In genomic region chr6:78935561-78935960, GRCh38 we compare ENCODE assay signal across 29 cellular contexts.
"Had no signal": no experiment of that assay in that cellular context is flagged by ENCODE, and none has a peak within 500 bp of the region (broad histone marks: within the 10 kb centered on the region; RNA-seq: fewer than 3 reads in every experiment).

No MANE protein-coding gene starts in this region.

- H3K36me3 ChIP-seq: prostate gland, uterus had no signal

- ATAC-seq: naive thymus-derived CD8-positive, alpha-beta T cell; natural killer cell treated with Interleukin-12 subunit alpha and Interleukin-12 subunit beta and Interleukin-15 and Interleukin-18, amount 100 ng/mL, for 72 hours; pancreas; right lobe of liver; stimulated activated memory B cell treated with anti-CD40 and anti-IgM and Interleukin-4, amounts not matched to agents 10 μg/mL and 1 μg/mL and 100 μg/mL, for 72 hours; stimulated activated naive CD8-positive, alpha-beta T cell treated with anti-CD3 and anti-CD28 coated beads, Interleukin-15, amount 100 ng/mL, for 72 hours; stimulated activated naive CD8-positive, alpha-beta T cell treated with anti-CD3 and anti-CD28 coated beads, Interleukin-15, Interleukin-2, amounts not matched to agents 100 U/mL and 50 U/mL, for 24 hours; upper lobe of right lung had no signal

- H3K4me2 ChIP-seq: smooth muscle cell had no signal

- DNase-seq: naive thymus-derived CD8-positive, alpha-beta T cell; nephron progenitor cell; nucleus accumbens; pancreas; retina; right lobe of liver; sigmoid colon; spleen; stimulated activated CD4-positive, alpha-beta T cell treated with anti-CD3 and anti-CD28 coated beads, Interleukin-12 subunit alpha, Interleukin-12 subunit beta, amount 100 ng/mL, for 4 hours; stimulated activated CD4-positive, alpha-beta T cell treated with anti-CD3 and anti-CD28 coated beads, Interleukin-1b, Interleukin-23, amount 100 ng/mL, for 48 hours; stimulated activated CD4-positive, alpha-beta T cell treated with anti-CD3 and anti-CD28 coated beads, Interleukin-4, amount 100 ng/mL, for 1 hour; stimulated activated CD4-positive, alpha-beta T cell treated with anti-CD3 and anti-CD28 coated beads, Interleukin-4, amount 100 ng/mL, for 4 hours; stimulated activated CD8-positive, alpha-beta memory T cell treated with anti-CD3 and anti-CD28 coated beads, Interleukin-4, amount 100 ng/mL, for 48 hours; stimulated activated naive CD4-positive, alpha-beta T cell; stimulated activated naive CD8-positive, alpha-beta T cell treated with anti-CD3 and anti-CD28 coated beads, Interleukin-15, amount 100 ng/mL, for 72 hours; stimulated activated naive CD8-positive, alpha-beta T cell treated with anti-CD3 and anti-CD28 coated beads, Interleukin-15, Interleukin-2, amounts not matched to agents 100 U/mL and 50 U/mL, for 24 hours; substantia nigra; testis; tibial artery; transverse colon; upper lobe of right lung; uterus had no signal

- H3K27ac ChIP-seq: neutrophil, pancreas, prostate gland, right lobe of liver, sigmoid colon, spleen, suprapubic skin, testis, tibial artery, transverse colon, upper lobe of right lung, uterus had no signal

- H3K4me3 ChIP-seq: pancreas, prostate gland, right atrium auricular region, right lobe of liver, sigmoid colon, smooth muscle cell, spleen, suprapubic skin, testis, tibial artery, transverse colon, upper lobe of right lung, uterus had no signal

- H3K27me3 ChIP-seq: neutrophil, pancreas, right atrium auricular region, right lobe of liver, sigmoid colon, spleen, suprapubic skin, testis, tibial artery, transverse colon, upper lobe of right lung, uterus had no signal

- H3K9me3 ChIP-seq: neutrophil, pancreas, prostate gland, right lobe of liver, testis, transverse colon, upper lobe of right lung, uterus had no signal

- H3K4me1 ChIP-seq: pancreas, prostate gland, right lobe of liver, spleen, suprapubic skin, testis, tibial artery, transverse colon, upper lobe of right lung, uterus had no signal
